In the genomic region with DNA sequence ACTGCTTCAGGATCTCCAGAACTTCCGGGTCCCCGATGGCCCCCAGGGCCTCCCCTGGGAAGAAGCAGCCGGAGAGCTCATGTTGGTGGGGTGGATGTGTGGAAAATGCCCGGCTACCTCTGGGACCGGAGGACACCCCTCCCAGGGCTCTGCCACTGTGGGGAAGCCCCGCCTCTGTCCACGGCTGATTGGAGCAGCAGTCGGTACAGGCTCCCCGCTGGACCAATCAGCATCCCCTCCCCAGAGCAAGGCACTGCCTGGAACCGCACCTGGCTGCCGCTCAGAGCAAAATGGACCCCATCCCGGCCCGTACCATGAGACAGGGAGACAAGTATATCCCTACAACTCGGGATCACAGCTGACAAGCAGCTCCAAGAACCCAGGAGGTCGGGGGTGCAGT, we compare ENCODE assay signal across 1 cellular context.
TF ChIP-seq lines count a peak whose summit lies in the region.

No MANE protein-coding gene starts in this region.

TF ChIP-seq in IMR-90, 13 proteins besides CTCF, POLR2A, EP300 and RAD21 (continued from another document):
- TF ChIP-seq SMC3 (IDR thresholded peaks at IDR 0.05; ENCODE audit: low read depth, low read length) (no peak), BHLHE40 (IDR thresholded peaks at IDR 0.05; ENCODE audit: low read depth, low read length) (no peak), FOS (IDR thresholded peaks at IDR 0.05; ENCODE audit: low read depth, low read length) (no peak), CEBPB (IDR thresholded peaks at IDR 0.05; ENCODE audit: low read depth, low read length) (no peak), NFE2L2 (IDR thresholded peaks at IDR 0.05; ENCODE audit: low read depth, low read length) (no peak), RFX5 (IDR thresholded peaks at IDR 0.05; ENCODE audit: low read depth, low read length) (no peak), MXI1 (IDR thresholded peaks at IDR 0.05; ENCODE audit: borderline replicate concordance, low read depth, low read length) (no peak)
- TF ChIP-seq, protein P1, sequence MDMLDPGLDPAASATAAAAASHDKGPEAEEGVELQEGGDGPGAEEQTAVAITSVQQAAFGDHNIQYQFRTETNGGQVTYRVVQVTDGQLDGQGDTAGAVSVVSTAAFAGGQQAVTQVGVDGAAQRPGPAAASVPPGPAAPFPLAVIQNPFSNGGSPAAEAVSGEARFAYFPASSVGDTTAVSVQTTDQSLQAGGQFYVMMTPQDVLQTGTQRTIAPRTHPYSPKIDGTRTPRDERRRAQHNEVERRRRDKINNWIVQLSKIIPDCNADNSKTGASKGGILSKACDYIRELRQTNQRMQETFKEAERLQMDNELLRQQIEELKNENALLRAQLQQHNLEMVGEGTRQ (IDR thresholded peaks at IDR 0.05; ENCODE audit: low read depth, low read length) = no peak
